In genomic region chr9:109313351-109313750, GRCh38 we compare ENCODE assay signal across 25 cellular contexts. TPM values are rescaled to one million over a fixed set of nuclear protein-coding genes. Genes with fewer than 3 reads are reported as not detected.
A peak's percentile ranks its signal among the peaks of the same experiment; 100 is the strongest.
DNase-seq lines count a peak whose midpoint lies in the region; TF ChIP-seq lines count a peak whose summit lies in the region.
"Had no signal": no experiment of that assay in that cellular context is flagged by ENCODE, and none has a peak within 500 bp of the region (broad histone marks: within the 10 kb centered on the region; RNA-seq: fewer than 3 reads in every experiment).

No MANE protein-coding gene starts in this region.

- peaks cover under 1% of the 10 kb centered on the region for H3K36me3 Mint-ChIP-seq in nephron progenitor cell (ENCODE audit: low read depth)
- H3K36me3 Mint-ChIP-seq: activated naive CD8-positive, alpha-beta T cell; CD4-positive, CD25-positive, alpha-beta regulatory T cell; natural killer cell treated with Interleukin-12 subunit alpha and Interleukin-12 subunit beta and Interleukin-15 and Interleukin-18, amount 100 ng/mL, for 72 hours; stimulated activated effector memory CD8-positive, alpha-beta T cell treated with anti-CD3 and anti-CD28 coated beads, Interleukin-12 subunit alpha, Interleukin-12 subunit beta, amount 100 ng/mL, for 72 hours had no signal

- H3K9ac ChIP-seq in colonic mucosa (ENCODE audit: low read depth in 2 of 2, low read length in 2 of 2) (peak overlapping the region in 1 of 2 donors; percentile 62), mesenchymal stem cell (ENCODE audit: low read length) (no peak overlapping the region)

- H3K4me3 Mint-ChIP-seq in nephron progenitor cell = peak overlapping the region; percentile 53
- H3K4me3 Mint-ChIP-seq: activated naive CD8-positive, alpha-beta T cell; activated T-helper 17 cell treated with anti-CD3 and anti-CD28 coated beads, Interleukin-2, amount 50 U/mL, for 72 hours; CD4-positive, CD25-positive, alpha-beta regulatory T cell; natural killer cell treated with Interleukin-12 subunit alpha and Interleukin-12 subunit beta and Interleukin-15 and Interleukin-18, amount 100 ng/mL, for 72 hours; stimulated activated effector memory CD8-positive, alpha-beta T cell treated with anti-CD3 and anti-CD28 coated beads, Interleukin-12 subunit alpha, Interleukin-12 subunit beta, amount 100 ng/mL, for 72 hours; T-helper 17 cell had no signal

- H3K9me3 Mint-ChIP-seq in nephron progenitor cell = no peaks in the 10 kb centered on the region
- H3K9me3 Mint-ChIP-seq: activated T-helper 17 cell treated with anti-CD3 and anti-CD28 coated beads, Interleukin-2, amount 50 U/mL, for 72 hours; natural killer cell treated with Interleukin-12 subunit alpha and Interleukin-12 subunit beta and Interleukin-15 and Interleukin-18, amount 100 ng/mL, for 72 hours; stimulated activated effector memory CD8-positive, alpha-beta T cell treated with anti-CD3 and anti-CD28 coated beads, Interleukin-12 subunit alpha, Interleukin-12 subunit beta, amount 100 ng/mL, for 72 hours had no signal

- H2BK12ac ChIP-seq in mesenchymal stem cell (ENCODE audit: low read length in 2 of 2) = no peak overlapping the region

- H3K27ac Mint-ChIP-seq in nephron progenitor cell = no peak overlapping the region
- H3K27ac Mint-ChIP-seq: activated naive CD8-positive, alpha-beta T cell; activated T-helper 17 cell treated with anti-CD3 and anti-CD28 coated beads, Interleukin-2, amount 50 U/mL, for 72 hours; CD4-positive, CD25-positive, alpha-beta regulatory T cell; natural killer cell treated with Interleukin-12 subunit alpha and Interleukin-12 subunit beta and Interleukin-15 and Interleukin-18, amount 100 ng/mL, for 72 hours; stimulated activated effector memory CD8-positive, alpha-beta T cell treated with anti-CD3 and anti-CD28 coated beads, Interleukin-12 subunit alpha, Interleukin-12 subunit beta, amount 100 ng/mL, for 72 hours; T-helper 17 cell had no signal

- DNase-seq in H7 = peak; percentile 58
- DNase-seq in NCI-H69 (lab: John Stamatoyannopoulos, UW) = peak; percentile 38
- DNase-seq in colonic mucosa = peak; percentile 60
- no peak for DNase-seq in nephron progenitor cell
- DNase-seq in inferior parietal cortex (ENCODE audit: extremely low spot score) = no peak
- no peak for DNase-seq in stimulated activated CD8-positive, alpha-beta memory T cell treated with anti-CD3 and anti-CD28 coated beads, Interleukin-4, amount 100 ng/mL, for 48 hours
- DNase-seq in mesenchymal stem cell = no peak
- no peak for DNase-seq in BE2C
- DNase-seq: activated CD4-positive, alpha-beta T cell treated with anti-CD3 and anti-CD28 coated beads, Interleukin-2, amount 50 U/mL, for 1 hour; CD4-positive, CD25-positive, alpha-beta regulatory T cell; DMS53; effector CD4-positive, alpha-beta T cell; GDM1; hypothalamus; KBM-7; NCI-H1436 treated with DMSO at 0.1 percent for 48 hours; NCI-H2171 treated with DMSO at 0.1 percent for 48 hours; NCI-H748 treated with DMSO at 0.1 percent for 48 hours; stimulated activated CD4-positive, alpha-beta T cell treated with anti-CD3 and anti-CD28 coated beads, Interleukin-1b, Interleukin-23, amount 100 ng/mL, for 48 hours; T-helper 17 cell had no signal

- no peak overlapping the region for H2BK5ac ChIP-seq in mesenchymal stem cell (ENCODE audit: low read depth, low read length, poor library complexity, severe bottlenecking)

- H4K91ac ChIP-seq in mesenchymal stem cell (ENCODE audit: low read length) = no peak overlapping the region

- H3K23ac ChIP-seq in mesenchymal stem cell (ENCODE audit: low read length in 2 of 2) = no peak overlapping the region

- H4K8ac ChIP-seq in mesenchymal stem cell (ENCODE audit: low read length) = no peak overlapping the region

- no peak overlapping the region for H2AK5ac ChIP-seq in mesenchymal stem cell (ENCODE audit: low read length, severe bottlenecking)

- H2BK15ac ChIP-seq in mesenchymal stem cell (ENCODE audit: low read depth, poor library complexity, severe bottlenecking) = no peak overlapping the region

- peaks cover 79% of the 10 kb centered on the region for H3K4me1 Mint-ChIP-seq in nephron progenitor cell
- H3K4me1 Mint-ChIP-seq: activated T-helper 17 cell treated with anti-CD3 and anti-CD28 coated beads, Interleukin-2, amount 50 U/mL, for 72 hours; stimulated activated effector memory CD8-positive, alpha-beta T cell treated with anti-CD3 and anti-CD28 coated beads, Interleukin-12 subunit alpha, Interleukin-12 subunit beta, amount 100 ng/mL, for 72 hours had no signal

- H2AFZ ChIP-seq in mesenchymal stem cell (ENCODE audit: low read depth, low read length) = no peak overlapping the region

- H3K27me3 ChIP-seq in H7 (ENCODE audit: control insufficient read depth, insufficient read depth, low read length) (no peaks in the 10 kb centered on the region), colonic mucosa (no peaks in the 10 kb centered on the region), mesenchymal stem cell (ENCODE audit: control insufficient read depth in 1 of 2, insufficient read depth in 1 of 2, low read length in 2 of 2) (peaks cover 34 to 87% of the 10 kb centered on the region in 2 experiments), BE2C (peaks cover 8% of the 10 kb centered on the region)
- H3K27me3 ChIP-seq: ascending aorta had no signal

- WGBS in mesenchymal stem cell = 70% methylated on average over 4 of the region's 4 CpGs

- no peak overlapping the region for H3K14ac ChIP-seq in mesenchymal stem cell (ENCODE audit: low read length in 2 of 2)

- no peak for TF ChIP-seq CTCF in colonic mucosa (IDR thresholded peaks at IDR 0.05)
- no peak for TF ChIP-seq CTCF in nephron progenitor cell (IDR thresholded peaks at IDR 0.05)
- TF ChIP-seq CTCF in BE2C (IDR thresholded peaks at IDR 0.05; ENCODE audit: low read depth, low read length) = no peak

- H3K36me3 ChIP-seq in H7 (replicated peaks; ENCODE audit: control insufficient read depth, insufficient read depth, low read length) (no peaks in the 10 kb centered on the region), colonic mucosa (no peaks in the 10 kb centered on the region), mesenchymal stem cell (ENCODE audit: control insufficient read depth in 1 of 2, insufficient read depth in 2 of 2, low read depth in 1 of 2, low read length in 2 of 2) (no peaks in the 10 kb centered on the region), BE2C (no peaks in the 10 kb centered on the region)
- H3K36me3 ChIP-seq: ascending aorta had no signal

- H3K4me3 ChIP-seq in H7 (ENCODE audit: insufficient read depth, low read depth, low read length) (no peak overlapping the region), colonic mucosa (no peak overlapping the region), mesenchymal stem cell (ENCODE audit: insufficient read depth in 1 of 2, low read depth in 1 of 2, low read length in 2 of 2) (no peak overlapping the region), BE2C (ENCODE audit: low read depth, low read length) (no peak overlapping the region)
- H3K4me3 ChIP-seq: ascending aorta had no signal

- H3K27ac ChIP-seq in colonic mucosa (peak overlapping the region; percentile 34), mesenchymal stem cell (ENCODE audit: low read length, poor library complexity, severe bottlenecking) (no peak overlapping the region)
- H3K27ac ChIP-seq: ascending aorta had no signal

- no peak overlapping the region for H3K4ac ChIP-seq in mesenchymal stem cell (ENCODE audit: low read depth in 1 of 2, low read length in 2 of 2)

- no peak overlapping the region for H2BK120ac ChIP-seq in mesenchymal stem cell (ENCODE audit: low read depth, low read length)

- H3K4me1 ChIP-seq in colonic mucosa = peaks cover 17% of the 10 kb centered on the region
- peaks cover 5% of the 10 kb centered on the region for H3K4me1 ChIP-seq in mesenchymal stem cell (ENCODE audit: control insufficient read depth, insufficient read depth, low read depth, low read length)
- H3K4me1 ChIP-seq in BE2C = no peaks in the 10 kb centered on the region; the same call in 1 of the 2 replicates

- H3K27me3 Mint-ChIP-seq in nephron progenitor cell (ENCODE audit: low read depth, poor library complexity) = peaks cover 30% of the 10 kb centered on the region

- no peak overlapping the region for H3K4me2 ChIP-seq in mesenchymal stem cell (ENCODE audit: low read length, poor library complexity, severe bottlenecking)

- no peaks in the 10 kb centered on the region for H3K79me1 ChIP-seq in mesenchymal stem cell (replicated peaks; ENCODE audit: low read length, poor library complexity, severe bottlenecking)

- H3K18ac ChIP-seq in mesenchymal stem cell (ENCODE audit: low read depth in 1 of 2, low read length in 2 of 2) = no peak overlapping the region

- no peaks in the 10 kb centered on the region for H3K9me3 ChIP-seq in colonic mucosa
- H3K9me3 ChIP-seq in mesenchymal stem cell (ENCODE audit: control insufficient read depth, low read length) = no peaks in the 10 kb centered on the region
- no peaks in the 10 kb centered on the region for H3K9me3 ChIP-seq in BE2C
- H3K9me3 ChIP-seq: ascending aorta had no signal

- intact Hi-C loops in colonic mucosa (cut with DNase I) = no loop called here

RNA-seq across cellular contexts. Expression of gene EPB41L4B, which starts 7.5 kb away (rescaled TPM):
- 9.1 and 11.8 TPM in 2 replicates for total RNA-seq in H7 (2014; rRNA removed; shearing (Covaris generic))
- 100 to 1,000 TPM in 1 of 2 donors, 10 to 100 TPM in 1; 87.3 to 151 TPM for total RNA-seq in colonic mucosa
- 0.03 TPM for polyA plus RNA-seq in mesenchymal stem cell (2013, experiment 1 of 2)
- polyA plus RNA-seq in mesenchymal stem cell (2013, experiment 2 of 2) = 0.03 TPM
- 0.19 TPM for polyA plus RNA-seq in BE2C (2012; ENCODE audit: insufficient read depth, insufficient read length, low read depth)
- total RNA-seq: ascending aorta; CD4-positive, CD25-positive, alpha-beta regulatory T cell; T-helper 17 cell had no signal
- polyA plus RNA-seq: CD4-positive, CD25-positive, alpha-beta regulatory T cell had no signal

Comparison
In these comparisons a context has a peak if more than half of its experiments do, and no peak if none do; other contexts are left out.
1. DNase-seq: peak in H7 (single experiment), NCI-H69 (single experiment) and colonic mucosa (single experiment); none in nephron progenitor cell (single experiment), inferior parietal cortex (single experiment), stimulated activated CD8-positive, alpha-beta memory T cell treated with anti-CD3 and anti-CD28 coated beads, Interleukin-4, amount 100 ng/mL, for 48 hours (single experiment), mesenchymal stem cell (single experiment) and BE2C (single experiment).